In the genomic region with DNA sequence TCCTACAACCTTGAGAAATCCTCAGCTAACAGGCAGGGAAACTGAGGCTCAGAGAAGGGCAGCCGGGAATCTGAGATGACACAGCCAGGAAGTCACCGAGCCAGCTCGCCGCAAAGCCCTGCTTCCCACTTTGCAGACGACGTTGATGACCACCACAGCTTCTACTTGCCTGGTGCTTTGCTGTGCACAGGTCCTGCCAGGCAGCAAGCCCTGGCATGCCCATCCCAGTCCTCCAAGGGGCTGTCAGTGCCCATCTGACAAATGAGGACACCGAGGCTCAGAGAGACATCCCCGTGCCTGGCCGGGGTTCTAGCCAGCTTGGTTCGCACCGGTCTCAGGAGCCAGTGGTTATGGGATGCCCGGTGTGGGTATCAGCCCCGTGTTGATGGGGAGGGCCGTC, we compare ENCODE assay signal across 23 cellular contexts. TPM values are rescaled to one million over a fixed set of nuclear protein-coding genes. Genes with fewer than 3 reads are reported as not detected.
"Had no signal": no experiment of that assay in that cellular context is flagged by ENCODE, and none has a peak within 500 bp of the region (broad histone marks: within the 10 kb centered on the region; RNA-seq: fewer than 3 reads in every experiment).

No MANE protein-coding gene starts in this region.

- H3K27ac ChIP-seq: heart right ventricle, left lung, pancreas had no signal

- DNase-seq: dermis blood vessel endothelial cell; effector memory CD4-positive, alpha-beta T cell; erythroblast; esophagus squamous epithelium; foreskin melanocyte; glutamatergic neuron; heart right ventricle; hippocampal formation; left cardiac atrium; left lung; naive thymus-derived CD8-positive, alpha-beta T cell; nephron progenitor cell; occipital lobe; pancreas; stimulated activated CD4-positive, alpha-beta T cell treated with anti-CD3 and anti-CD28 coated beads, Interleukin-4, amount 100 ng/mL, for 4 hours; stimulated activated naive CD8-positive, alpha-beta T cell treated with anti-CD3 and anti-CD28 coated beads, Interleukin-15, Interleukin-2, amounts not matched to agents 100 U/mL and 50 U/mL, for 24 hours; testis; tibial artery had no signal

- H3K4me3 ChIP-seq: coronary artery, esophagus squamous epithelium, heart right ventricle, left lung, pancreas, right atrium auricular region, testis, tibial artery had no signal

- H3K27me3 ChIP-seq: esophagus squamous epithelium, heart right ventricle, left lung, pancreas, right atrium auricular region, testis, tibial artery had no signal

- ATAC-seq: heart right ventricle; left cardiac atrium; left lung; naive thymus-derived CD8-positive, alpha-beta T cell; pancreas; sciatic nerve; stimulated activated memory B cell treated with anti-CD40 and anti-IgM and Interleukin-4, amounts not matched to agents 10 μg/mL and 1 μg/mL and 100 μg/mL, for 72 hours; stimulated activated naive CD8-positive, alpha-beta T cell treated with anti-CD3 and anti-CD28 coated beads, Interleukin-15, Interleukin-2, amounts not matched to agents 100 U/mL and 50 U/mL, for 24 hours had no signal

- H3K9me3 ChIP-seq: esophagus squamous epithelium, heart right ventricle, left lung, pancreas, right atrium auricular region, testis, tibial artery had no signal

- H3K36me3 ChIP-seq: esophagus squamous epithelium, heart right ventricle, left lung, pancreas, right atrium auricular region, tibial artery had no signal

- H3K4me1 ChIP-seq: left lung, pancreas, testis, tibial artery had no signal

RNA-seq across cellular contexts. Expression of a gene that starts 20.1 kb away (rescaled TPM):
- total RNA-seq: lung microvascular endothelial cell; naive thymus-derived CD8-positive, alpha-beta T cell had no signal
